ENCODE assay signal across 9 cellular contexts in the genomic region with DNA sequence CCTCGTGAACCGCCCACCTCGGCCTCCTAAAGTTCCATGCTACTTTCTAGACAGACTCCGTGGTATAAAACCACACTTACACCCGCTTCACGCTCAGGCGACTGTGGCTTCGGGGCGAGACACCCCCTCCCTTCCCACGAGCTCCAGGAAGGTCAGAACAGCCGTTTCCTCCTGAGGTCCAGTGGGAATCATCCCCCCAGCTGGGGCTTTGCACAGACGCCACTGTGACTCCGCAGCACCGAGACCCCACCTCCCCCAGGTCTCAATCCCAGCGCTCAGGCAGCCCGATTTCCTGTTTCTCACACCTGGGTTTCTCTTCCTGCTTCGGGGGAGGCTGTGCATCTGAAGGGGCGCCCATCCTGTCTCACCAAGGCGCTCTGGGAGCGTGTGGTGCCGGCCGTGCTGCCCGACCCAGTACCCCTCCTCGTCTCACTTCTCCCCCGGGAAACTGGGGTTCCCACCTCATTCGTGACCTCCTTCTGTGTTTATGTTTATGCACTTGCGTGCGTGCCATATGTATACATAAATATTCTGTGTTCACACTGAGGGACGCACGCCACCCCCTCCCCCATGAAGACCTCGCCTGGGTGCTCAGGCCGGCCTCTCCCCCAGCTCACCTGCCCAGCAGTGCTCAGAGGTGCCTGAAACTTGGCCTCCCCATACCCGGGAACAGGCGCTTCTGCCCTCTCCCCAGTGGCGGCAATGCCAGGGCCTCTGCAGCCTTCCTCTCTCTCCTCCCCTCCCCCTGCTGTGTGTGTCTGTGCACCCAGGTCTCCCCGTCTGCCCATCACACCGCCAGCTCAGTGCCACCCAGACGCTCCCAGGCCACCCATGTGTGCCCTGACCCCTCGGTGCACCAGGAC. TPM values are rescaled to one million over a fixed set of nuclear protein-coding genes. Genes with fewer than 3 reads are reported as not detected.
DNase-seq lines count a peak whose midpoint lies in the region; ATAC-seq and TF ChIP-seq lines count a peak whose summit lies in the region.
"Had no signal": no experiment of that assay in that cellular context is flagged by ENCODE, and none has a peak within 500 bp of the region (broad histone marks: within the 10 kb centered on the region; RNA-seq: fewer than 3 reads in every experiment).

No MANE protein-coding gene starts in this region.

- peaks cover 54% of the 10 kb centered on the region for H3K79me2 ChIP-seq in GM23338 (replicated peaks; ENCODE audit: insufficient read depth)

- DNase-seq in GM12865 (ENCODE audit: low read depth): peak; percentile 95
- DNase-seq in GM23338 (ENCODE audit: low spot score): peak; percentile 31
- peak; percentile 83 for DNase-seq in RPMI8226
- peak; percentile 62 for DNase-seq in activated naive CD8-positive, alpha-beta T cell treated with anti-CD3 and anti-CD28 coated beads for 36 hours
- DNase-seq in sigmoid colon: peak; percentile 57
- no peak for DNase-seq in caudate nucleus (lab: John Stamatoyannopoulos, UW)
- no peak for DNase-seq in NOMO-1 (lab: John Stamatoyannopoulos, UW; ENCODE audit: unreplicated experiment in 2 of 2)
- DNase-seq in NCI-H2081 (lab: John Stamatoyannopoulos, UW): no peak

- ATAC-seq in GM23338: peak; percentile 10; the same call in 1 of the 3 replicates

- H2AFZ ChIP-seq in GM23338: no peak overlapping the region

- H3K27me3 Mint-ChIP-seq in GM23338 (ENCODE audit: insufficient read depth, low read depth, poor library complexity): peaks cover 15% of the 10 kb centered on the region
- no peaks in the 10 kb centered on the region for H3K27me3 Mint-ChIP-seq in activated naive CD8-positive, alpha-beta T cell treated with anti-CD3 and anti-CD28 coated beads for 36 hours

- no peak for TF ChIP-seq EP300 in sigmoid colon (IDR thresholded peaks at IDR 0.05)

- intact Hi-C loops in sigmoid colon (cut with DNase I): no loop called here

- H3K27me3 ChIP-seq in GM23338 (ENCODE audit: insufficient read depth): no peaks in the 10 kb centered on the region
- H3K27me3 ChIP-seq in sigmoid colon: no peaks in the 10 kb centered on the region
- H3K27me3 ChIP-seq: tibial nerve had no signal

- H3K27ac ChIP-seq in GM23338 (ENCODE audit: low read depth) (peak overlapping the region; percentile 80; the same call in 1 of the 2 replicates), sigmoid colon (peak overlapping the region in 1 of 4 donors; percentile 23), caudate nucleus (ENCODE audit: low read depth, low read length) (no peak overlapping the region)

- no peak overlapping the region; the same call in 2 of the 3 replicates for H3K4me3 Mint-ChIP-seq in GM23338
- peak overlapping the region; percentile 76 for H3K4me3 Mint-ChIP-seq in activated naive CD8-positive, alpha-beta T cell treated with anti-CD3 and anti-CD28 coated beads for 36 hours

- H3K4me3 ChIP-seq in GM12865 (ENCODE audit: low read depth, low read length): peak overlapping the region; percentile 41
- no peak overlapping the region for H3K4me3 ChIP-seq in GM23338
- H3K4me3 ChIP-seq in sigmoid colon: no peak overlapping the region

- 45 to 57% methylated on average over 39 of the region's 39 CpGs for WGBS in sigmoid colon, 2 donors

- H3K9me3 ChIP-seq in sigmoid colon: no peaks in the 10 kb centered on the region
- H3K9me3 ChIP-seq: tibial nerve had no signal

- TF ChIP-seq POLR2A in sigmoid colon (IDR thresholded peaks at IDR 0.05): no peak

- TF ChIP-seq CTCF in GM12865 (IDR thresholded peaks at IDR 0.05; ENCODE audit: insufficient read depth, low read depth, low read length, missing control alignments) (no peak), GM23338 (conservative IDR thresholded peaks at IDR 0.05; ENCODE audit: low read depth in 2 of 2) (no peak), sigmoid colon (IDR thresholded peaks at IDR 0.05) (no peak)

- peaks cover 14% of the 10 kb centered on the region for H3K36me3 Mint-ChIP-seq in GM23338 (ENCODE audit: low read depth)
- H3K36me3 Mint-ChIP-seq in activated naive CD8-positive, alpha-beta T cell treated with anti-CD3 and anti-CD28 coated beads for 36 hours: peaks cover 3% of the 10 kb centered on the region

- H3K27ac Mint-ChIP-seq in GM23338: peak overlapping the region; percentile 94
- peak overlapping the region; percentile 94 for H3K27ac Mint-ChIP-seq in activated naive CD8-positive, alpha-beta T cell treated with anti-CD3 and anti-CD28 coated beads for 36 hours

- H3K36me3 ChIP-seq in GM23338 (ENCODE audit: insufficient read depth) (no peaks in the 10 kb centered on the region), sigmoid colon (peaks cover 0 to 17% (median 5%) of the 10 kb centered on the region in 4 donors)

- H3K4me1 ChIP-seq in GM23338 (ENCODE audit: insufficient read depth): no peaks in the 10 kb centered on the region; the same call in 1 of the 2 replicates
- peaks cover 0 to 16% (median 13%) of the 10 kb centered on the region in 4 donors for H3K4me1 ChIP-seq in sigmoid colon

- no peaks in the 10 kb centered on the region for H3K9me2 ChIP-seq in GM23338 (ENCODE audit: insufficient read depth)

- peaks cover 24% of the 10 kb centered on the region for H3K4me1 Mint-ChIP-seq in GM23338
- peaks cover 19% of the 10 kb centered on the region for H3K4me1 Mint-ChIP-seq in activated naive CD8-positive, alpha-beta T cell treated with anti-CD3 and anti-CD28 coated beads for 36 hours

- H3F3A ChIP-seq in GM23338 (replicated peaks; ENCODE audit: low read depth): peaks cover 8% of the 10 kb centered on the region; the same call in 1 of the 2 replicates

- H3K4me2 ChIP-seq in GM23338: 0 out of 2 replicates have a peak overlapping the region, but pooled peaks have one; percentile 38

- H4K20me1 ChIP-seq in GM23338 (replicated peaks; ENCODE audit: insufficient read depth): peaks cover 15% of the 10 kb centered on the region; the same call in 1 of the 2 replicates

- H3K9me3 Mint-ChIP-seq in GM23338: no peaks in the 10 kb centered on the region
- no peaks in the 10 kb centered on the region for H3K9me3 Mint-ChIP-seq in activated naive CD8-positive, alpha-beta T cell treated with anti-CD3 and anti-CD28 coated beads for 36 hours

TF ChIP-seq in GM23338, 12 proteins besides CTCF, POLR2A, EP300 and RAD21 (continues in another document):
- TF ChIP-seq EZH2 (IDR thresholded peaks at IDR 0.05; ENCODE audit: low read depth, unreplicated experiment) (no peak), POLR2AphosphoS5 (IDR thresholded peaks at IDR 0.05; ENCODE audit: low read depth) (no peak), STAT1 (IDR thresholded peaks at IDR 0.05; ENCODE audit: unreplicated experiment) (no peak)

RNA-seq across cellular contexts. Expression of a gene that starts 14.6 kb away (rescaled TPM):
- total RNA-seq in GM23338 (2014; rRNA removed; shearing (Covaris generic)): 53.4 and 63.0 TPM in 2 replicates
- polyA plus RNA-seq in GM23338 (2016; fragmentation: Nextera tagmentation; extraction: Ambion mirVana) (16.8 and 17.6 TPM in 2 replicates), sigmoid colon (10 to 100 TPM in 2 of 3 donors, 1 to 10 TPM in 1; 9.5 to 38.5 (median 12.0) TPM)
- total RNA-seq in activated naive CD8-positive, alpha-beta T cell treated with anti-CD3 and anti-CD28 coated beads for 36 hours: 10 to 100 TPM; 19.3 to 20.1 TPM
- total RNA-seq in sigmoid colon: 10 to 100 TPM; 25.0 to 78.1 (median 31.6) TPM

RNA-seq across cellular contexts. Expression of a gene that starts 19.1 kb away (rescaled TPM):
- 19.8 and 22.4 TPM in 2 replicates for total RNA-seq in GM23338 (2014; rRNA removed; shearing (Covaris generic))
- polyA plus RNA-seq in GM23338 (2016; fragmentation: Nextera tagmentation; extraction: Ambion mirVana) (76.7 and 82.1 TPM in 2 replicates), sigmoid colon (10 to 100 TPM; 30.0 to 38.4 (median 37.9) TPM)
- 10 to 100 TPM; 42.2 to 43.3 TPM for total RNA-seq in activated naive CD8-positive, alpha-beta T cell treated with anti-CD3 and anti-CD28 coated beads for 36 hours
- 10 to 100 TPM; 23.9 to 51.0 (median 27.8) TPM for total RNA-seq in sigmoid colon

RNA-seq across cellular contexts. Expression of a gene that starts 46.0 kb away (rescaled TPM):
- 12.5 and 15.8 TPM in 2 replicates for total RNA-seq in GM23338 (2014; rRNA removed; shearing (Covaris generic))
- 15.0 and 16.2 TPM in 2 replicates for polyA plus RNA-seq in GM23338 (2016; fragmentation: Nextera tagmentation; extraction: Ambion mirVana)
- 1 to 10 TPM; 1.4 to 2.3 TPM for total RNA-seq in activated naive CD8-positive, alpha-beta T cell treated with anti-CD3 and anti-CD28 coated beads for 36 hours
- total RNA-seq in sigmoid colon: 10 to 100 TPM in 2 of 4 donors, 1 to 10 TPM in 2; 1.8 to 58.7 (median 17.2) TPM
- 1 to 10 TPM; 2.2 to 3.6 (median 2.3) TPM for polyA plus RNA-seq in sigmoid colon

RNA-seq across cellular contexts. Expression of a gene that starts 46.2 kb away (rescaled TPM):
- total RNA-seq in GM23338 (2014; rRNA removed; shearing (Covaris generic)): 19.6 and 22.8 TPM in 2 replicates
- polyA plus RNA-seq in GM23338 (2016; fragmentation: Nextera tagmentation; extraction: Ambion mirVana) (72.6 and 76.1 TPM in 2 replicates), sigmoid colon (10 to 100 TPM; 19.8 to 35.0 (median 33.1) TPM)
- 10 to 100 TPM; 64.2 to 65.0 TPM for total RNA-seq in activated naive CD8-positive, alpha-beta T cell treated with anti-CD3 and anti-CD28 coated beads for 36 hours
- total RNA-seq in sigmoid colon: 10 to 100 TPM; 21.6 to 53.7 (median 37.5) TPM

Comparison
In these comparisons a context has a peak if more than half of its experiments do, and no peak if none do; other contexts are left out.
1. DNase-seq: peak in GM12865 (single experiment), GM23338 (single experiment), RPMI8226 (single experiment), activated naive CD8-positive, alpha-beta T cell treated with anti-CD3 and anti-CD28 coated beads for 36 hours (single experiment) and sigmoid colon (single experiment); none in caudate nucleus (0 of 61), NOMO-1 (0 of 2) and NCI-H2081 (0 of 2).